In the genomic region with DNA sequence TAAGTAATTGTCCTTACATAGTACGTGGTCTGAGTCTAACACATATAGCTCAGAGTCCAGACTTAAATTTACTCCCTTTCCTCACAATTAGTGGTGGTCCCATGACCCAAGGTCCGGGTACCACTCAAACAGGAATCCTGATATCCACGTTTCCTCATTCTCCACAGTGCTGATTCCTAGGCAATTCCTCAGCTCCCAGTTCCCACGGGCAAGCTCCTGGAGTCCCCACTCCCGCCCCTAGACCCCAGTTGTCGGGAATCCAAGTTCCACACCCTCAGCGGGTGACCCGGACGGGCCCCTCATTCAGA, we compare ENCODE assay signal across 1 cellular context.
TF ChIP-seq lines count a peak whose summit lies in the region.

No MANE protein-coding gene starts in this region.

TF ChIP-seq in H1, 55 proteins besides CTCF, POLR2A, EP300 and RAD21:
- TF ChIP-seq SIRT6 (IDR thresholded peaks at IDR 0.05; ENCODE audit: low read length) (no peak), CTBP2 (IDR thresholded peaks at IDR 0.05; ENCODE audit: borderline replicate concordance, insufficient read depth, insufficient read length, low read length) (no peak), SIN3A (conservative IDR thresholded peaks at IDR 0.05 in 1 of 2, IDR thresholded peaks at IDR 0.05 in 1 of 2; ENCODE audit: low read depth in 1 of 2, low read length in 2 of 2) (no peak), SUZ12 (IDR thresholded peaks at IDR 0.05; ENCODE audit: low read length) (no peak), CHD2 (IDR thresholded peaks at IDR 0.05; ENCODE audit: low read length) (no peak), CBX5 (IDR thresholded peaks at IDR 0.05; ENCODE audit: low read depth, low read length) (no peak), SP4 (IDR thresholded peaks at IDR 0.05; ENCODE audit: low read length) (no peak), BCL11A (IDR thresholded peaks at IDR 0.05; ENCODE audit: low read depth in 2 of 2, low read length in 2 of 2) (no peak), GABPA (IDR thresholded peaks at IDR 0.05; ENCODE audit: borderline replicate concordance, insufficient read depth, low read length) (no peak), KDM5A (IDR thresholded peaks at IDR 0.05; ENCODE audit: low read length) (no peak), GTF2F1 (IDR thresholded peaks at IDR 0.05; ENCODE audit: borderline replicate concordance, low read depth, low read length) (no peak), CEBPB (IDR thresholded peaks at IDR 0.05; ENCODE audit: low read depth, low read length) (no peak), YY1 (IDR thresholded peaks at IDR 0.05; ENCODE audit: low read depth, low read length) (no peak), FOSL1 (IDR thresholded peaks at IDR 0.05; ENCODE audit: insufficient read depth, low read depth, low read length) (no peak), KDM1A (IDR thresholded peaks at IDR 0.05; ENCODE audit: borderline replicate concordance, low read length) (no peak), RNF2 (IDR thresholded peaks at IDR 0.05; ENCODE audit: borderline replicate concordance, low read depth, low read length, missing control alignments, poor library complexity, severe bottlenecking) (no peak), RXRA (IDR thresholded peaks at IDR 0.05; ENCODE audit: insufficient read depth, low read depth, low read length) (no peak)
- TF ChIP-seq, protein P1, sequence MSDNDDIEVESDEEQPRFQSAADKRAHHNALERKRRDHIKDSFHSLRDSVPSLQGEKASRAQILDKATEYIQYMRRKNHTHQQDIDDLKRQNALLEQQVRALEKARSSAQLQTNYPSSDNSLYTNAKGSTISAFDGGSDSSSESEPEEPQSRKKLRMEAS (IDR thresholded peaks at IDR 0.05): no peak
- TF ChIP-seq, protein P2, sequence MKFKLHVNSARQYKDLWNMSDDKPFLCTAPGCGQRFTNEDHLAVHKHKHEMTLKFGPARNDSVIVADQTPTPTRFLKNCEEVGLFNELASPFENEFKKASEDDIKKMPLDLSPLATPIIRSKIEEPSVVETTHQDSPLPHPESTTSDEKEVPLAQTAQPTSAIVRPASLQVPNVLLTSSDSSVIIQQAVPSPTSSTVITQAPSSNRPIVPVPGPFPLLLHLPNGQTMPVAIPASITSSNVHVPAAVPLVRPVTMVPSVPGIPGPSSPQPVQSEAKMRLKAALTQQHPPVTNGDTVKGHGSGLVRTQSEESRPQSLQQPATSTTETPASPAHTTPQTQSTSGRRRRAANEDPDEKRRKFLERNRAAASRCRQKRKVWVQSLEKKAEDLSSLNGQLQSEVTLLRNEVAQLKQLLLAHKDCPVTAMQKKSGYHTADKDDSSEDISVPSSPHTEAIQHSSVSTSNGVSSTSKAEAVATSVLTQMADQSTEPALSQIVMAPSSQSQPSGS (IDR thresholded peaks at IDR 0.05; ENCODE audit: low read length): no peak
